38 cellular contexts compared by ENCODE assay signal in genomic region chr16:21964353-21964752, GRCh38. TPM values are rescaled to one million over a fixed set of nuclear protein-coding genes. Genes with fewer than 3 reads are reported as not detected.
"Had no signal": no experiment of that assay in that cellular context is flagged by ENCODE, and none has a peak within 500 bp of the region (broad histone marks: within the 10 kb centered on the region; RNA-seq: fewer than 3 reads in every experiment).

No MANE protein-coding gene starts in this region.

- H3K27me3 Mint-ChIP-seq: activated B cell treated with CpG ODN at 0.5 μM for 24 hours; activated CD8-positive, alpha-beta T cell treated with anti-CD3 and anti-CD28 coated beads for 36 hours; activated naive CD8-positive, alpha-beta T cell; T-cell had no signal

- H3K4me1 ChIP-seq: colonic mucosa, esophagus squamous epithelium, gastroesophageal sphincter had no signal

- H3K4me1 Mint-ChIP-seq: activated B cell treated with CpG ODN at 0.5 μM for 24 hours had no signal

- H3K27ac ChIP-seq: brain microvascular endothelial cell, colonic mucosa, epithelial cell of prostate, esophagus squamous epithelium, gastroesophageal sphincter, WERI-Rb-1 had no signal

- H3K27me3 ChIP-seq: brain microvascular endothelial cell, colonic mucosa, esophagus squamous epithelium, gastroesophageal sphincter had no signal

- H3K4me3 Mint-ChIP-seq: activated B cell treated with CpG ODN at 0.5 μM for 24 hours; activated CD8-positive, alpha-beta T cell treated with anti-CD3 and anti-CD28 coated beads for 36 hours; activated naive CD8-positive, alpha-beta T cell; T-cell; T-helper 1 cell treated with Interleukin-12 subunit alpha and Interleukin-12 subunit beta and Interleukin-4 antibody, amounts not matched to agents 30 μg/mL and 1 μg/mL, for 36 hours had no signal

- H3K9me3 Mint-ChIP-seq: activated B cell treated with CpG ODN at 0.5 μM for 24 hours; activated CD8-positive, alpha-beta T cell treated with anti-CD3 and anti-CD28 coated beads for 36 hours; T-cell; T-helper 1 cell treated with Interleukin-12 subunit alpha and Interleukin-12 subunit beta and Interleukin-4 antibody, amounts not matched to agents 30 μg/mL and 1 μg/mL, for 36 hours had no signal

- H3K4me3 ChIP-seq: colonic mucosa, esophagus squamous epithelium, gastroesophageal sphincter had no signal

- DNase-seq: activated B cell treated with CpG ODN at 0.5 μM for 24 hours; activated CD4-positive, alpha-beta T cell treated with anti-CD3 and anti-CD28 coated beads for 48 hours; activated CD4-positive, alpha-beta T cell treated with anti-CD3 and anti-CD28 coated beads, Interleukin-2, amount 50 U/mL, for 1 hour; activated CD4-positive, alpha-beta T cell treated with anti-CD3 and anti-CD28 coated beads, Interleukin-2, amount 50 U/mL, for 48 hours; activated CD8-positive, alpha-beta memory T cell treated with anti-CD3 and anti-CD28 coated beads for 24 hours; activated CD8-positive, alpha-beta T cell treated with anti-CD3 and anti-CD28 coated beads for 36 hours; activated gamma-delta T cell; activated naive CD4-positive, alpha-beta T cell; activated naive CD4-positive, alpha-beta T cell treated with anti-CD3 and anti-CD28 coated beads, Interleukin-2, amount 50 U/mL, for 16 hours; activated T-cell treated with anti-CD3 and anti-CD28 coated beads, Interleukin-2, amount 50 U/mL, for 48 hours; amniotic stem cell; anterior cingulate cortex; brain microvascular endothelial cell; caudate nucleus; colonic mucosa; effector CD8-positive, alpha-beta T cell; esophagus squamous epithelium; foreskin melanocyte; SW 1271; T-cell; T-helper 9 cell; WERI-Rb-1 had no signal

- FAIRE-seq: astrocyte, bronchial epithelial cell, endometrium, endothelial cell of umbilical vein had no signal

- ATAC-seq: activated CD4-positive, CD25-positive, alpha-beta regulatory T cell treated with anti-CD3 and anti-CD28 coated beads, Interleukin-2, amount 50 U/mL, for 24 hours; activated CD8-positive, alpha-beta T cell treated with anti-CD3 and anti-CD28 coated beads for 36 hours; gastroesophageal sphincter; T-cell had no signal

- H3K27ac Mint-ChIP-seq: activated B cell treated with CpG ODN at 0.5 μM for 24 hours; activated CD8-positive, alpha-beta T cell treated with anti-CD3 and anti-CD28 coated beads for 36 hours; activated naive CD8-positive, alpha-beta T cell; T-cell; T-helper 1 cell treated with Interleukin-12 subunit alpha and Interleukin-12 subunit beta and Interleukin-4 antibody, amounts not matched to agents 30 μg/mL and 1 μg/mL, for 36 hours had no signal

- H3K9me3 ChIP-seq: colonic mucosa, esophagus squamous epithelium, gastroesophageal sphincter had no signal

RNA-seq across cellular contexts. Expression of gene PDZD9, which starts 36.6 kb away (rescaled TPM):
- total RNA-seq: activated B cell treated with CpG ODN at 0.5 μM for 24 hours; activated CD8-positive, alpha-beta T cell treated with anti-CD3 and anti-CD28 coated beads for 36 hours; astrocyte; bronchial epithelial cell; colonic mucosa; dermis microvascular lymphatic vessel endothelial cell; endothelial cell of umbilical vein; esophagus squamous epithelium; fibroblast of lung; fibroblast of villous mesenchyme; gastroesophageal sphincter; glomerular endothelial cell; T-cell; T-helper 2 cell treated with Interferon-gamma antibody and Interleukin-4, amounts not matched to agents 100 ng/mL and 5 ng/mL, for 36 hours had no signal
- polyA plus RNA-seq: adipose tissue, endothelial cell of umbilical vein, esophagus, fibroblast of lung had no signal
